Comparison of ENCODE assay signal across 9 cellular contexts in the genomic region with DNA sequence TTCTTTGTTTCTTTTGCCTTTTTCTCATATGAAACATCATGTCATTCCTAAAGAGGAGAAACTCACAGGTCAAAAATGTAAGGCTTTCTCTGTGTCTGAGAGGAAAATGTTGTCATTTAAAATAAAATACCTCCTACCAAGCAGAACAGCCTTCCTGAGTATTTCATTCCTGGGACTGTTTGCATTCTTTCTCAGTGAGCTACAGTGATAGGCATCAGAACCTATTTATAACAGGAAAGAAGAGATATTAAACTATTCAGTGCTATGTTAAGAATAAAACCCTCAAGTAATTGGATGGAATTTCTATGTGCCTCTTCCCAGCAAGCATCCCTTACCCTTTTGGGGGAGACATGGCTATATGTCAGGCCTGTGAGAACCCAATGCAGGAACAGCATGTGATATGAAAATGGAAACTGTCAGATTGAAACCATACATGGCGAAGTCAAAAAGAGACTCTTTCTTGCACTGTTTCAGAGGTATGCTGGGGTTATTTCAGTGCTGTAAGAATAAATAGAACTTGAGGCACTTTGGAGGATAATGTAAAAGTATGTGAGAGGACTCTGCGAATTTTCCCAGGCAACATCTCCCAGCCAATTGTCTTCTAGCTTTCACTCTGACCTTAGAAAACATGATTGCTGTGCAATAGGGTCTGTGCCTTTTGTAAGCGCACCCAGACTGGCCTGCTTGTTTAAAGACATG.
DNase-seq lines count a peak whose midpoint lies in the region; ATAC-seq, FAIRE-seq and TF ChIP-seq lines count a peak whose summit lies in the region.
"Had no signal": no experiment of that assay in that cellular context is flagged by ENCODE, and none has a peak within 500 bp of the region (broad histone marks: within the 10 kb centered on the region; RNA-seq: fewer than 3 reads in every experiment).

No MANE protein-coding gene starts in this region.

- FAIRE-seq in GM12892 (lab: Jason Lieb, UNC) = peak; percentile 27

- no peak overlapping the region for H3K4me3 Mint-ChIP-seq in neural progenitor cell
- no peak overlapping the region for H3K4me3 Mint-ChIP-seq in activated T-helper 17 cell treated with anti-CD3 and anti-CD28 coated beads, Interleukin-2, amount 50 U/mL, for 72 hours
- no peak overlapping the region for H3K4me3 Mint-ChIP-seq in T-helper 17 cell

- peaks cover 2% of the 10 kb centered on the region for H3K27me3 Mint-ChIP-seq in neural progenitor cell (ENCODE audit: insufficient read depth, low read depth)
- peaks cover 5% of the 10 kb centered on the region for H3K27me3 Mint-ChIP-seq in activated T-helper 17 cell treated with anti-CD3 and anti-CD28 coated beads, Interleukin-2, amount 50 U/mL, for 72 hours
- H3K27me3 Mint-ChIP-seq in T-helper 17 cell = peaks cover 12% of the 10 kb centered on the region

- in situ Hi-C loops in astrocyte of the spinal cord (cut with HindIII; ENCODE audit: low sequenced_read_pairs) = no loop called here

- DNase-seq in GM12892 (ENCODE audit: insufficient read length) = no peak
- peak; percentile 97 for DNase-seq in astrocyte of the spinal cord (ENCODE audit: low read depth, low spot score)
- no peak for DNase-seq in neural progenitor cell (ENCODE audit: low spot score)
- DNase-seq in HuH-7 (ENCODE audit: low spot score) = no peak
- no peak for DNase-seq in SHP77 (lab: John Stamatoyannopoulos, UW)
- no peak for DNase-seq in T-helper 17 cell

- no peak for TF ChIP-seq POLR2A in GM12892 (IDR thresholded peaks at IDR 0.05; ENCODE audit: low read depth, low read length)

- H3K27ac ChIP-seq in neural progenitor cell = no peak overlapping the region

- H3K9ac ChIP-seq in neural progenitor cell = no peak overlapping the region

- H3K4me1 Mint-ChIP-seq in neural progenitor cell (peaks cover 14% of the 10 kb centered on the region), T-helper 17 cell (no peaks in the 10 kb centered on the region)
- H3K4me1 Mint-ChIP-seq in activated T-helper 17 cell treated with anti-CD3 and anti-CD28 coated beads, Interleukin-2, amount 50 U/mL, for 72 hours = no peaks in the 10 kb centered on the region

- no peaks in the 10 kb centered on the region for H4K20me1 ChIP-seq in neural progenitor cell (ENCODE audit: low read depth)

- no peak for TF ChIP-seq CTCF in astrocyte of the spinal cord (IDR thresholded peaks at IDR 0.05; ENCODE audit: low read depth, low read length)
- TF ChIP-seq CTCF in neural progenitor cell (IDR thresholded peaks at IDR 0.05) = no peak

- no peak overlapping the region for H2AFZ ChIP-seq in neural progenitor cell (replicated peaks)

- H3K36me3 Mint-ChIP-seq in neural progenitor cell = no peaks in the 10 kb centered on the region
- no peaks in the 10 kb centered on the region for H3K36me3 Mint-ChIP-seq in activated T-helper 17 cell treated with anti-CD3 and anti-CD28 coated beads, Interleukin-2, amount 50 U/mL, for 72 hours (ENCODE audit: low read depth)
- no peaks in the 10 kb centered on the region for H3K36me3 Mint-ChIP-seq in T-helper 17 cell (ENCODE audit: low read depth)

- H3K27ac Mint-ChIP-seq in neural progenitor cell (peak overlapping the region; percentile 80), T-helper 17 cell (no peak overlapping the region)
- no peak overlapping the region for H3K27ac Mint-ChIP-seq in activated T-helper 17 cell treated with anti-CD3 and anti-CD28 coated beads, Interleukin-2, amount 50 U/mL, for 72 hours

- peak; percentile 84 for ATAC-seq in HG02973 (IDR thresholded peaks at IDR 0.05; ENCODE audit: unreplicated experiment)
- ATAC-seq in activated T-helper 17 cell treated with anti-CD3 and anti-CD28 coated beads, Interleukin-2, amount 50 U/mL, for 72 hours (replicated peaks) = no peak
- ATAC-seq in T-helper 17 cell = no peak

- no peak overlapping the region for H3K4me3 ChIP-seq in astrocyte of the spinal cord (ENCODE audit: low read depth, low read length)
- H3K4me3 ChIP-seq in neural progenitor cell = no peak overlapping the region
- H3K4me3 ChIP-seq: lung had no signal

- no peak overlapping the region for H3K4me2 ChIP-seq in neural progenitor cell

- H3K9me3 ChIP-seq in neural progenitor cell (ENCODE audit: low read depth) (no peaks in the 10 kb centered on the region), T-helper 17 cell (ENCODE audit: control insufficient read depth, low read length, poor library complexity, severe bottlenecking) (no peaks in the 10 kb centered on the region)

- no peaks in the 10 kb centered on the region for H3K27me3 ChIP-seq in neural progenitor cell

- H3K9me3 Mint-ChIP-seq in neural progenitor cell = peaks cover 2% of the 10 kb centered on the region
- H3K9me3 Mint-ChIP-seq in activated T-helper 17 cell treated with anti-CD3 and anti-CD28 coated beads, Interleukin-2, amount 50 U/mL, for 72 hours = no peaks in the 10 kb centered on the region

- H3K79me2 ChIP-seq in neural progenitor cell (ENCODE audit: low read depth) = no peaks in the 10 kb centered on the region

- H3K4me1 ChIP-seq in neural progenitor cell = no peaks in the 10 kb centered on the region

- no peaks in the 10 kb centered on the region for H3F3A ChIP-seq in neural progenitor cell (ENCODE audit: low read depth)

- H3K36me3 ChIP-seq in neural progenitor cell = no peaks in the 10 kb centered on the region
